Comparison of ENCODE assay signal across 25 cellular contexts in the genomic region with DNA sequence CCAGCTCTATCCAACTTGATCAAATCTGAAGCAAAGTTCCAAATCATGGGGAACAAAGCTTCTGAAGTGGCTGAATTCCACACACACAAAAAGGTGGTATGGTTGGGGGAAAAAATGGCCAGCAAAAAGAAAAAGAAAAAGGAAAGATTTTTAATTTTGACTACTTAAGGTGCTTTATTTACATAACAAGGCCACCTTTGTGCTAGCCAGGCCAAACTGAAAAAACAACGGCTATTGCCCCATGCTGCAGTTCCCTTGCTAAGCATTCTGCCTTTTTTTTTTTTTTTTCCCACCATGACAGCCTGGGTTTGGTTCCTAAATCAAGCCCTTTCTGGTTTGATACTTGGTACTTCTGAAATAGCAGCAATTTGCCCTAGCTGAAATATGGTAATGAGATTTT.
"Had no signal": no experiment of that assay in that cellular context is flagged by ENCODE, and none has a peak within 500 bp of the region (broad histone marks: within the 10 kb centered on the region; RNA-seq: fewer than 3 reads in every experiment).

No MANE protein-coding gene starts in this region.

- ATAC-seq: activated T-cell treated with anti-CD3 and anti-CD28 coated beads, Interleukin-2, amount 50 U/mL, for 72 hours; left lobe of liver; lower lobe of right lung; natural killer cell; right lobe of liver; stimulated activated naive CD8-positive, alpha-beta T cell treated with anti-CD3 and anti-CD28 coated beads, Interleukin-15, Interleukin-2, amounts not matched to agents 100 U/mL and 50 U/mL, for 24 hours had no signal

- H3K27me3 Mint-ChIP-seq: activated naive CD8-positive, alpha-beta T cell had no signal

- DNase-seq: activated CD4-positive, alpha-beta T cell treated with anti-CD3 and anti-CD28 coated beads for 1 hour; activated effector memory CD4-positive, alpha-beta T cell treated with Interleukin-2 at 50 U/mL for 16 hours; activated naive CD4-positive, alpha-beta T cell treated with Interleukin-2 at 50 U/mL for 16 hours; activated T-cell treated with anti-CD3 and anti-CD28 coated beads for 4 hours; activated T-cell treated with anti-CD3 and anti-CD28 coated beads, Interleukin-2, amount 50 U/mL, for 72 hours; anterior cingulate cortex; esophagus squamous epithelium; foreskin melanocyte; glutamatergic neuron; kidney glomerular epithelial cell; lower lobe of right lung; mesenchymal stem cell; natural killer cell; right lobe of liver; stimulated activated CD4-positive, alpha-beta T cell treated with anti-CD3 and anti-CD28 coated beads, Interleukin-4, amount 100 ng/mL, for 1 hour; stimulated activated naive CD8-positive, alpha-beta T cell treated with anti-CD3 and anti-CD28 coated beads, Interleukin-15, Interleukin-2, amounts not matched to agents 100 U/mL and 50 U/mL, for 24 hours; T-helper 2 cell; testis; transverse colon had no signal

- H3K9me3 Mint-ChIP-seq: central memory CD8-positive, alpha-beta T cell; natural killer cell had no signal

- H3K4me1 Mint-ChIP-seq: central memory CD8-positive, alpha-beta T cell; natural killer cell had no signal

- H3K27ac Mint-ChIP-seq: activated naive CD8-positive, alpha-beta T cell; activated T-cell treated with anti-CD3 and anti-CD28 coated beads, Interleukin-2, amount 50 U/mL, for 72 hours; dendritic cell treated with granulocyte-macrophage colony-stimulating factor and Interleukin-4, amounts not matched to agents 40 ng/mL and 50 ng/mL, for 4 days; natural killer cell had no signal

- H3K27me3 ChIP-seq: esophagus squamous epithelium, neutrophil, right lobe of liver, testis had no signal

- H3K4me3 ChIP-seq: esophagus squamous epithelium, lower lobe of right lung, right lobe of liver, testis, transverse colon had no signal

- H3K9me3 ChIP-seq: esophagus squamous epithelium, right lobe of liver, testis, transverse colon had no signal

- H3K36me3 ChIP-seq: esophagus squamous epithelium, lower lobe of right lung, neutrophil, right lobe of liver, transverse colon had no signal

- H3K4me1 ChIP-seq: esophagus squamous epithelium, lower lobe of right lung, right lobe of liver, testis, transverse colon had no signal

- H3K4me3 Mint-ChIP-seq: activated naive CD8-positive, alpha-beta T cell; activated T-cell treated with anti-CD3 and anti-CD28 coated beads, Interleukin-2, amount 50 U/mL, for 72 hours; central memory CD8-positive, alpha-beta T cell; dendritic cell treated with granulocyte-macrophage colony-stimulating factor and Interleukin-4, amounts not matched to agents 40 ng/mL and 50 ng/mL, for 4 days; natural killer cell had no signal

- H3K27ac ChIP-seq: epithelial cell of prostate, esophagus squamous epithelium, lower lobe of right lung, neutrophil, right lobe of liver, testis, transverse colon had no signal
